Comparison of ENCODE assay signal across 18 cellular contexts in the genomic region with DNA sequence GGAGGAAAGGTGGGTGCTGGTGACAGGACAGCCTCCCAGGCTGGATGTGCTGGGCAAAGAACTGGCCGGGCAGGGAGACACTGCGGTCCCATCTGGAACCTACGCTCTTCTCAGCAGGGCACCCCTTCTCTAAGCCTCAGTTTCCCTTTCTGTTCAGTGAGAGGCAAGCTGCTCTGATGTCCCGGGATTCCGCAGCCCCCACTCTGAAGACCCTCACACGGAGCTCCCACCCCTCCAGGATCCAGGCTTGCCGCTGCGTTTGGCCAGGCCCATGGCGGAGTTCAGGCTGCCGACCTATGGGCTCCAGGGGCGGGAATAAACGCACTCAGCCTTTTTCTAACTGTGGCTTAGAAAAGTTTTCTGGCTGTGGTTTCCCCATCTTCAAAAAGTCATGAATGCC. TPM values are rescaled to one million over a fixed set of nuclear protein-coding genes. Genes with fewer than 3 reads are reported as not detected.
"Had no signal": no experiment of that assay in that cellular context is flagged by ENCODE, and none has a peak within 500 bp of the region (broad histone marks: within the 10 kb centered on the region; RNA-seq: fewer than 3 reads in every experiment).

No MANE protein-coding gene starts in this region.

- H3K27ac Mint-ChIP-seq: activated CD4-positive, alpha-beta memory T cell treated with anti-CD3 and anti-CD28 coated beads for 36 hours; activated CD8-positive, alpha-beta memory T cell treated with anti-CD3 and anti-CD28 coated beads, Interleukin-2, amount 10 ng/mL, durations not matched to agents 7 days and 5 days; activated naive CD4-positive, alpha-beta T cell treated with anti-CD3 and anti-CD28 coated beads for 36 hours; activated naive CD8-positive, alpha-beta T cell treated with anti-CD3 and anti-CD28 coated beads, Interleukin-2, amount 50 U/mL, for 24 hours; activated T-helper 2 cell treated with anti-CD3 and anti-CD28 coated beads, Interferon-gamma antibody, Interleukin-2, Interleukin-4, amounts not matched to agents 10 μg/mL and 5 μg/mL and 100 μg/mL, durations not matched to agents 14 hours and 24 hours and 36 hours; natural killer cell had no signal

- H3K9me3 ChIP-seq: breast epithelium, sigmoid colon had no signal

- H3K4me1 Mint-ChIP-seq: natural killer cell had no signal

- H3K36me3 ChIP-seq: breast epithelium, gastroesophageal sphincter, sigmoid colon, stomach, tibial nerve had no signal

- H3K9me3 Mint-ChIP-seq: natural killer cell had no signal

- H3K27me3 ChIP-seq: breast epithelium had no signal

- H3K27ac ChIP-seq: VCaP had no signal

- H3K36me3 Mint-ChIP-seq: activated CD4-positive, alpha-beta memory T cell treated with anti-CD3 and anti-CD28 coated beads for 36 hours; activated CD8-positive, alpha-beta memory T cell treated with anti-CD3 and anti-CD28 coated beads, Interleukin-2, amount 10 ng/mL, durations not matched to agents 7 days and 5 days; natural killer cell had no signal

- H3K4me3 ChIP-seq: stomach had no signal

- H3K4me3 Mint-ChIP-seq: activated CD4-positive, alpha-beta memory T cell treated with anti-CD3 and anti-CD28 coated beads for 36 hours; activated CD8-positive, alpha-beta memory T cell treated with anti-CD3 and anti-CD28 coated beads, Interleukin-2, amount 10 ng/mL, durations not matched to agents 7 days and 5 days; activated naive CD4-positive, alpha-beta T cell treated with anti-CD3 and anti-CD28 coated beads for 36 hours; activated naive CD8-positive, alpha-beta T cell treated with anti-CD3 and anti-CD28 coated beads, Interleukin-2, amount 50 U/mL, for 24 hours; natural killer cell had no signal

- H3K27me3 Mint-ChIP-seq: activated CD4-positive, alpha-beta memory T cell treated with anti-CD3 and anti-CD28 coated beads for 36 hours; activated CD8-positive, alpha-beta memory T cell treated with anti-CD3 and anti-CD28 coated beads, Interleukin-2, amount 10 ng/mL, durations not matched to agents 7 days and 5 days had no signal

- DNase-seq: activated CD4-positive, alpha-beta memory T cell treated with anti-CD3 and anti-CD28 coated beads for 36 hours; activated CD8-positive, alpha-beta memory T cell treated with anti-CD3 and anti-CD28 coated beads, Interleukin-2, amount 10 ng/mL, durations not matched to agents 7 days and 5 days; activated naive CD4-positive, alpha-beta T cell treated with anti-CD3 and anti-CD28 coated beads for 36 hours; activated naive CD8-positive, alpha-beta T cell treated with anti-CD3 and anti-CD28 coated beads, Interleukin-2, amount 50 U/mL, for 24 hours; activated T-cell treated with anti-CD3 and anti-CD28 coated beads, Interleukin-2, amount 50 U/mL, for 1 hour; erythroblast; mesenchymal stem cell; natural killer cell; sigmoid colon; stimulated activated CD4-positive, alpha-beta T cell treated with anti-CD3 and anti-CD28 coated beads, Interleukin-1b, Interleukin-23, amount 100 ng/mL, for 48 hours; stomach; T-helper 1 cell had no signal

- ATAC-seq: activated CD8-positive, alpha-beta memory T cell treated with anti-CD3 and anti-CD28 coated beads, Interleukin-2, amount 10 ng/mL, durations not matched to agents 7 days and 5 days; activated naive CD8-positive, alpha-beta T cell treated with anti-CD3 and anti-CD28 coated beads, Interleukin-2, amount 50 U/mL, for 24 hours; gastroesophageal sphincter; natural killer cell had no signal

RNA-seq across cellular contexts. Expression of gene TMEM184A, which starts 41.6 kb away (rescaled TPM):
- total RNA-seq: activated CD4-positive, alpha-beta memory T cell treated with anti-CD3 and anti-CD28 coated beads for 36 hours; activated CD8-positive, alpha-beta memory T cell treated with anti-CD3 and anti-CD28 coated beads, Interleukin-2, amount 10 ng/mL, durations not matched to agents 7 days and 5 days; posterior vena cava had no signal
